Comparison of ENCODE assay signal across 8 cellular contexts in genomic region chr3:65963787-65964707, GRCh38.
DNase-seq lines count a peak whose midpoint lies in the region; ATAC-seq lines count a peak whose summit lies in the region.

No MANE protein-coding gene starts in this region.

- CTCF ChIA-PET in activated CD8-positive, alpha-beta T cell treated with anti-CD3 and anti-CD28 coated beads, Interleukin-2, amount 10 ng/mL, durations not matched to agents 7 days and 5 days (lab: Charles Lee), result no interaction called here

- intact Hi-C loops in sciatic nerve (cut with DNase I), result no loop called here

- POLR2A ChIA-PET in activated CD8-positive, alpha-beta T cell treated with anti-CD3 and anti-CD28 coated beads, Interleukin-2, amount 10 ng/mL, durations not matched to agents 7 days and 5 days (lab: Charles Lee), result no interaction called here

- H3K36me3 Mint-ChIP-seq in activated CD8-positive, alpha-beta T cell treated with anti-CD3 and anti-CD28 coated beads, Interleukin-2, amount 10 ng/mL, durations not matched to agents 7 days and 5 days (ENCODE audit: low read depth), result no peaks in the 10 kb centered on the region

- DNase-seq in activated CD8-positive, alpha-beta T cell treated with anti-CD3 and anti-CD28 coated beads, Interleukin-2, amount 10 ng/mL, durations not matched to agents 7 days and 5 days, result peak; percentile 22
- DNase-seq in kidney tubule cell (ENCODE audit: low spot score) (peak; percentile 93), NCI-H748 (lab: John Stamatoyannopoulos, UW; ENCODE audit: unreplicated experiment) (no peak), sciatic nerve (ENCODE audit: low spot score) (no peak), cerebellar nuclear complex (lab: John Stamatoyannopoulos, UW) (no peak)

- H3K27ac Mint-ChIP-seq in activated CD8-positive, alpha-beta T cell treated with anti-CD3 and anti-CD28 coated beads, Interleukin-2, amount 10 ng/mL, durations not matched to agents 7 days and 5 days, result no peak overlapping the region

- H3K4me1 ChIP-seq in BLaER1 treated with 17β-estradiol and CSF1 and Interleukin-3, amounts not matched to agents 10 nM and 100 nM, result peaks cover under 1 to 37% (median 12%) of the 10 kb centered on the region in 10 experiments; a peak in 15 of 20 replicates

- H3K36me3 ChIP-seq in BLaER1 treated with 17β-estradiol and CSF1 and Interleukin-3, amounts not matched to agents 10 nM and 100 nM, result no peaks in the 10 kb centered on the region

- H3K4me3 Mint-ChIP-seq in activated CD8-positive, alpha-beta T cell treated with anti-CD3 and anti-CD28 coated beads, Interleukin-2, amount 10 ng/mL, durations not matched to agents 7 days and 5 days, result no peak overlapping the region

- ATAC-seq in GM19395 (IDR thresholded peaks at IDR 0.05; ENCODE audit: unreplicated experiment), result peak; percentile 97
- ATAC-seq in HG03196 (IDR thresholded peaks at IDR 0.05; ENCODE audit: unreplicated experiment), result peak; percentile 98
- ATAC-seq in activated CD8-positive, alpha-beta T cell treated with anti-CD3 and anti-CD28 coated beads, Interleukin-2, amount 10 ng/mL, durations not matched to agents 7 days and 5 days, result no peak
- ATAC-seq in sciatic nerve, result no peak

- no peaks in the 10 kb centered on the region for H3K9me3 Mint-ChIP-seq in activated CD8-positive, alpha-beta T cell treated with anti-CD3 and anti-CD28 coated beads, Interleukin-2, amount 10 ng/mL, durations not matched to agents 7 days and 5 days (ENCODE audit: insufficient read depth)

- no peak overlapping the region for H3K4me3 ChIP-seq in BLaER1 treated with 17β-estradiol and CSF1 and Interleukin-3, amounts not matched to agents 10 nM and 100 nM

- no peaks in the 10 kb centered on the region for H3K27me3 ChIP-seq in BLaER1 treated with 17β-estradiol and CSF1 and Interleukin-3, amounts not matched to agents 10 nM and 100 nM

- peak overlapping the region in 7 of 11 experiments; percentile 9 to 77 (median 62); a peak in 12 of 22 replicates for H3K4me2 ChIP-seq in BLaER1 treated with 17β-estradiol and CSF1 and Interleukin-3, amounts not matched to agents 10 nM and 100 nM

- H3K9ac ChIP-seq in BLaER1 treated with 17β-estradiol and CSF1 and Interleukin-3, amounts not matched to agents 10 nM and 100 nM, result no peak overlapping the region

- no peaks in the 10 kb centered on the region for H3K27me3 Mint-ChIP-seq in activated CD8-positive, alpha-beta T cell treated with anti-CD3 and anti-CD28 coated beads, Interleukin-2, amount 10 ng/mL, durations not matched to agents 7 days and 5 days (ENCODE audit: low read depth)

- H3K4me1 Mint-ChIP-seq in activated CD8-positive, alpha-beta T cell treated with anti-CD3 and anti-CD28 coated beads, Interleukin-2, amount 10 ng/mL, durations not matched to agents 7 days and 5 days (ENCODE audit: low read depth), result peaks cover 10% of the 10 kb centered on the region

- H4K20me1 ChIP-seq in BLaER1 treated with 17β-estradiol and CSF1 and Interleukin-3, amounts not matched to agents 10 nM and 100 nM, result no peaks in the 10 kb centered on the region

- H3K9me3 ChIP-seq in BLaER1 treated with 17β-estradiol and CSF1 and Interleukin-3, amounts not matched to agents 10 nM and 100 nM (replicated peaks in 1 of 11), result peaks cover 0 to 5% (median 0%) of the 10 kb centered on the region in 11 experiments; a peak in 1 of 22 replicates

- peak overlapping the region in 3 of 11 experiments; percentile 30 to 39 (median 36); a peak in 3 of 22 replicates for H3K27ac ChIP-seq in BLaER1 treated with 17β-estradiol and CSF1 and Interleukin-3, amounts not matched to agents 10 nM and 100 nM

Comparison
In these comparisons a context has a peak if more than half of its experiments do, and no peak if none do; other contexts are left out.
1. ATAC-seq: peak in GM19395 (single experiment) and HG03196 (single experiment); none in activated CD8-positive, alpha-beta T cell treated with anti-CD3 and anti-CD28 coated beads, Interleukin-2, amount 10 ng/mL, durations not matched to agents 7 days and 5 days (single experiment) and sciatic nerve (single experiment).
2. DNase-seq: peak in activated CD8-positive, alpha-beta T cell treated with anti-CD3 and anti-CD28 coated beads, Interleukin-2, amount 10 ng/mL, durations not matched to agents 7 days and 5 days (single experiment) and kidney tubule cell (single experiment); none in NCI-H748 (single experiment), sciatic nerve (single experiment) and cerebellar nuclear complex (0 of 2).